ENCODE assay signal across 8 cellular contexts in genomic region chr9:89312154-89312616, GRCh38. TPM values are rescaled to one million over a fixed set of nuclear protein-coding genes. Genes with fewer than 3 reads are reported as not detected.
DNase-seq lines count a peak whose midpoint lies in the region; ATAC-seq and TF ChIP-seq lines count a peak whose summit lies in the region.

No MANE protein-coding gene starts in this region.

- intact Hi-C loops in Caco-2 (cut with micrococcal nuclease; ENCODE audit: unreplicated experiment), result loop anchor here (10.0 kb wide), 1 partner anchor 127 kb away; no protein-coding TSS in a partner anchor
- intact Hi-C loops in ascending aorta (cut with DNase I), result loop anchor here (5.0 to 10.0 kb wide), 3 partner anchors 130 to 925 kb away; partner anchors contain the start of gene SPIN1
- intact Hi-C loops in lower lobe of right lung (cut with DNase I), result no loop called here
- intact Hi-C loops in posterior cingulate gyrus (cut with DNase I), result loop anchor here (10.0 kb wide), 1 partner anchor 137 kb away; the partner anchor contains the start of gene SHC3

- peak overlapping the region; percentile 80 for H3K4me3 Mint-ChIP-seq in Caco-2 (ENCODE audit: unreplicated experiment)

- H3K9me3 Mint-ChIP-seq in Caco-2 (ENCODE audit: unreplicated experiment), result no peaks in the 10 kb centered on the region

- peaks cover under 1% of the 10 kb centered on the region for H3K4me1 Mint-ChIP-seq in Caco-2 (ENCODE audit: low read depth, unreplicated experiment)

- no peaks in the 10 kb centered on the region for H3K27me3 Mint-ChIP-seq in Caco-2 (ENCODE audit: insufficient read depth, unreplicated experiment)

- H3K4me1 ChIP-seq in Caco-2, result no peaks in the 10 kb centered on the region; the same call in 1 of the 2 replicates
- peaks cover 3 to 11% of the 10 kb centered on the region in 2 donors for H3K4me1 ChIP-seq in ascending aorta
- peaks cover 18% of the 10 kb centered on the region for H3K4me1 ChIP-seq in lower lobe of right lung

- H3K9me3 ChIP-seq in Caco-2, result no peaks in the 10 kb centered on the region
- no peaks in the 10 kb centered on the region for H3K9me3 ChIP-seq in ascending aorta
- H3K9me3 ChIP-seq in lower lobe of right lung, result no peaks in the 10 kb centered on the region

- POLR2A ChIA-PET in Caco-2 (lab: Charles Lee), result interaction anchor here (0.6 kb wide), 1 partner anchor 17 kb away, joined by 4 read pairs; no protein-coding TSS in a partner anchor

- DNase-seq in Caco-2 (no peak), KBM-7 (peak; percentile 51), ascending aorta (ENCODE audit: low spot score in 2 of 2) (no peak), lower lobe of right lung (no peak), posterior cingulate gyrus (no peak)
- DNase-seq in activated effector memory CD4-positive, alpha-beta T cell treated with Interleukin-2 at 50 U/mL for 16 hours, result no peak

- H3K4me3 ChIP-seq in Caco-2 (ENCODE audit: low read depth, low read length), result peak overlapping the region; percentile 58
- H3K4me3 ChIP-seq in ascending aorta, result peak overlapping the region; percentile 69 to 91
- H3K4me3 ChIP-seq in lower lobe of right lung, result peak overlapping the region; percentile 72

- no TSS peak for BruUV-seq in Caco-2 (replicated peaks; lab: Mats Ljungman, UMichigan)

- in situ Hi-C loops in KBM-7 (cut with MboI; ENCODE audit: low pct_unique_long_range_greater_than_20kb, low sequenced_read_pairs), result no loop called here

- H3K36me3 Mint-ChIP-seq in Caco-2 (ENCODE audit: insufficient read depth, unreplicated experiment), result peaks cover 48% of the 10 kb centered on the region

- CTCF ChIA-PET in Caco-2 (lab: Charles Lee), result no interaction called here

- TF ChIP-seq CTCF in Caco-2 (IDR thresholded peaks at IDR 0.05; ENCODE audit: insufficient read depth in 1 of 2, low read depth in 1 of 2, low read length in 1 of 2, severe bottlenecking in 1 of 2, unreplicated experiment in 1 of 2), result no peak
- TF ChIP-seq CTCF in ascending aorta (IDR thresholded peaks at IDR 0.05), result no peak
- TF ChIP-seq CTCF in lower lobe of right lung (IDR thresholded peaks at IDR 0.05), result no peak

- ATAC-seq in lower lobe of right lung, result no peak
- ATAC-seq in HG03135 (IDR thresholded peaks at IDR 0.05; ENCODE audit: unreplicated experiment), result no peak
- ATAC-seq in GM18873 (IDR thresholded peaks at IDR 0.05; ENCODE audit: low FRiP score, unreplicated experiment), result no peak

- no peaks in the 10 kb centered on the region for H3K36me3 ChIP-seq in Caco-2 (ENCODE audit: control insufficient read depth, insufficient read depth, low read length)
- H3K36me3 ChIP-seq in ascending aorta, result no peaks in the 10 kb centered on the region
- H3K36me3 ChIP-seq in lower lobe of right lung, result peaks cover 4% of the 10 kb centered on the region

- no peak overlapping the region for H3K27ac Mint-ChIP-seq in Caco-2 (ENCODE audit: unreplicated experiment)

- H3K27ac ChIP-seq in ascending aorta (no peak overlapping the region), lower lobe of right lung (peak overlapping the region; percentile 12)

- H3K27me3 ChIP-seq in Caco-2 (replicated peaks; ENCODE audit: control insufficient read depth, insufficient read depth, low read length) (no peaks in the 10 kb centered on the region), ascending aorta (no peaks in the 10 kb centered on the region), lower lobe of right lung (ENCODE audit: low read depth) (no peaks in the 10 kb centered on the region)

RNA-seq across cellular contexts. Expression of gene CKS2, which starts 1.2 kb away (rescaled TPM):
- total RNA-seq in Caco-2 (2022), result 93.8 and 94.1 TPM in 2 replicates
- total RNA-seq in ascending aorta, result not detected
- 16.6 TPM for total RNA-seq in lower lobe of right lung

RNA-seq across cellular contexts. Expression of gene SECISBP2, which starts 6.1 kb away (rescaled TPM):
- 21.0 and 23.2 TPM in 2 replicates for total RNA-seq in Caco-2 (2022)
- 27.8 TPM for total RNA-seq in ascending aorta
- 55.6 TPM for total RNA-seq in lower lobe of right lung

Comparison
In these comparisons a context has a peak if more than half of its experiments do, and no peak if none do; other contexts are left out.
1. RNA of gene CKS2, which starts 1.2 kb away (total RNA-seq): 93.8 to 94.1 TPM in Caco-2 and 16.6 TPM in lower lobe of right lung (single experiment); not detected in ascending aorta (single experiment); every median in the first group is over 10 times any median in the second.
2. Peak in every context shown above with its lines, with median percentiles within 50 percentile points of each other: H3K4me3 ChIP-seq.